18 cellular contexts compared by ENCODE assay signal in genomic region chr10:51368943-51369342, GRCh38.
DNase-seq lines count a peak whose midpoint lies in the region; ATAC-seq, FAIRE-seq and TF ChIP-seq lines count a peak whose summit lies in the region.
"Had no signal": no experiment of that assay in that cellular context is flagged by ENCODE, and none has a peak within 500 bp of the region (broad histone marks: within the 10 kb centered on the region; RNA-seq: fewer than 3 reads in every experiment).

No MANE protein-coding gene starts in this region.

- no peak for TF ChIP-seq RAD21 in HepG2 (CRISPR knock-in tag; IDR thresholded peaks at IDR 0.05)

- TF ChIP-seq POLR2A in HepG2 (IDR thresholded peaks at IDR 0.05; ENCODE audit: insufficient read depth in 1 of 2, low read depth in 2 of 2, low read length in 2 of 2), result no peak
- TF ChIP-seq POLR2A in right lobe of liver (IDR thresholded peaks at IDR 0.05), result no peak
- no peak for TF ChIP-seq POLR2A in NB4 (IDR thresholded peaks at IDR 0.05; ENCODE audit: extremely low read depth, insufficient read length)
- no peak for TF ChIP-seq POLR2A in esophagus squamous epithelium (IDR thresholded peaks at IDR 0.05)

- in situ Hi-C loops in HepG2 (cut with HindIII; ENCODE audit: extremely low pct_ligation_motif_present, low pct_unique_long_range_greater_than_20kb), result no loop called here

- H3K9me3 ChIP-seq in HepG2 (ENCODE audit: low read length), result no peaks in the 10 kb centered on the region
- no peaks in the 10 kb centered on the region for H3K9me3 ChIP-seq in right lobe of liver
- H3K9me3 ChIP-seq in esophagus squamous epithelium, result no peaks in the 10 kb centered on the region
- H3K9me3 ChIP-seq: lower lobe of right lung had no signal

- H3K4me1 ChIP-seq in HepG2 (ENCODE audit: insufficient read depth, low read length) (no peaks in the 10 kb centered on the region), right lobe of liver (no peaks in the 10 kb centered on the region), esophagus squamous epithelium (no peaks in the 10 kb centered on the region)
- H3K4me1 ChIP-seq: lower lobe of right lung had no signal

- H3K4me1 Mint-ChIP-seq in endothelial cell (ENCODE audit: unreplicated experiment), result no peaks in the 10 kb centered on the region
- no peaks in the 10 kb centered on the region for H3K4me1 Mint-ChIP-seq in activated naive CD4-positive, alpha-beta T cell treated with anti-CD3 and anti-CD28 coated beads, Interleukin-2, amount 10 ng/mL, durations not matched to agents 7 days and 5 days

- no peak overlapping the region for H3K27ac Mint-ChIP-seq in endothelial cell (ENCODE audit: unreplicated experiment)
- H3K27ac Mint-ChIP-seq in activated naive CD4-positive, alpha-beta T cell treated with anti-CD3 and anti-CD28 coated beads, Interleukin-2, amount 10 ng/mL, durations not matched to agents 7 days and 5 days, result no peak overlapping the region
- H3K27ac Mint-ChIP-seq: nephron progenitor cell had no signal

- TF ChIP-seq CTCF in HepG2 (CRISPR knock-in tag; IDR thresholded peaks at IDR 0.05), result peak; percentile 34
- TF ChIP-seq CTCF in right lobe of liver (IDR thresholded peaks at IDR 0.05), result no peak
- TF ChIP-seq CTCF in NB4 (IDR thresholded peaks at IDR 0.05; ENCODE audit: low read depth, low read length), result peak; percentile 22
- TF ChIP-seq CTCF in endothelial cell (IDR thresholded peaks at IDR 0.05; ENCODE audit: unreplicated experiment), result peak; percentile 60
- TF ChIP-seq CTCF in esophagus squamous epithelium (IDR thresholded peaks at IDR 0.05), result peak in 1 of 6 experiments; percentile 27

- intact Hi-C loops in HepG2 (cut with micrococcal nuclease; ENCODE audit: unreplicated experiment) (no loop called here), right lobe of liver (cut with DNase I) (no loop called here), esophagus squamous epithelium (cut with DNase I) (no loop called here)

- no peaks in the 10 kb centered on the region for H3K79me2 ChIP-seq in HepG2 (ENCODE audit: insufficient read depth, low read length)

- no peak overlapping the region for H3K27ac ChIP-seq in HepG2 (ENCODE audit: extremely low read length, insufficient read depth, low read length)
- no peak overlapping the region for H3K27ac ChIP-seq in right lobe of liver
- H3K27ac ChIP-seq in esophagus squamous epithelium, result no peak overlapping the region
- H3K27ac ChIP-seq: brain microvascular endothelial cell, lower lobe of right lung had no signal

- POLR2A ChIA-PET in HepG2 (lab: Yijun Ruan, JAX), result no interaction called here

- 4% methylated on average over 5 of the region's 5 CpGs for WGBS in HepG2 (ENCODE audit: low lambda C conversion rate)
- WGBS in right lobe of liver (ENCODE audit: insufficient coverage, low coverage, low lambda C conversion rate, missing lambda C conversion rate), result 69% methylated on average over 5 of the region's 5 CpGs
- WGBS in esophagus squamous epithelium, 2 donors, result 71 to 83% methylated on average over 5 of the region's 5 CpGs

- H3K27me3 Mint-ChIP-seq in endothelial cell (ENCODE audit: unreplicated experiment), result no peaks in the 10 kb centered on the region
- no peaks in the 10 kb centered on the region for H3K27me3 Mint-ChIP-seq in activated naive CD4-positive, alpha-beta T cell treated with anti-CD3 and anti-CD28 coated beads, Interleukin-2, amount 10 ng/mL, durations not matched to agents 7 days and 5 days

- no peaks in the 10 kb centered on the region for H4K20me1 ChIP-seq in HepG2 (ENCODE audit: insufficient read depth, low read length)

- H2AFZ ChIP-seq in HepG2 (ENCODE audit: low read length), result no peak overlapping the region

- H3K4me3 ChIP-seq in HepG2 (replicated peaks in 1 of 3; ENCODE audit: insufficient read depth in 1 of 3, low read depth in 2 of 3, low read length in 3 of 3), result no peak overlapping the region
- H3K4me3 ChIP-seq in right lobe of liver, result no peak overlapping the region
- no peak overlapping the region for H3K4me3 ChIP-seq in NB4 (ENCODE audit: low read depth, low read length)
- H3K4me3 ChIP-seq in esophagus squamous epithelium, result no peak overlapping the region
- H3K4me3 ChIP-seq: lower lobe of right lung had no signal

- ATAC-seq in HepG2 (no peak), right lobe of liver (no peak)
- ATAC-seq: activated CD4-positive, CD25-positive, alpha-beta regulatory T cell treated with anti-CD3 and anti-CD28 coated beads, Interleukin-2, amount 50 U/mL, for 24 hours; lower lobe of right lung had no signal

- DNase-seq in HepG2 (ENCODE audit: low spot score) (no peak), right lobe of liver (no peak), NB4 (ENCODE audit: low read depth) (no peak), endothelial cell (ENCODE audit: low spot score) (peak; percentile 5), GM19238 (ENCODE audit: insufficient read length, low spot score) (no peak), esophagus squamous epithelium (lab: John Stamatoyannopoulos, UW) (no peak), AML-193 (lab: John Stamatoyannopoulos, UW) (no peak)
- no peak for DNase-seq in activated naive CD4-positive, alpha-beta T cell treated with anti-CD3 and anti-CD28 coated beads, Interleukin-2, amount 10 ng/mL, durations not matched to agents 7 days and 5 days
- DNase-seq: activated naive CD4-positive, alpha-beta T cell treated with Interleukin-2 at 50 U/mL for 16 hours; brain microvascular endothelial cell; lower lobe of right lung; NCI-H146; NCI-H446; nephron progenitor cell; stimulated activated CD4-positive, alpha-beta T cell treated with anti-CD3 and anti-CD28 coated beads, Interleukin-1b, Interleukin-23, amount 100 ng/mL, for 48 hours had no signal

- no peak for TF ChIP-seq EP300 in HepG2 (IDR thresholded peaks at IDR 0.05; ENCODE audit: low read depth in 2 of 2, low read length in 2 of 2)
- no peak for TF ChIP-seq EP300 in HepG2 (CRISPR knock-in tag; IDR thresholded peaks at IDR 0.05; ENCODE audit: borderline replicate concordance)

- CTCF ChIA-PET in HepG2 (lab: Yijun Ruan, JAX; ENCODE audit: low intra/inter-chr PET ratio, low total read pairs), result no interaction called here
- CTCF ChIA-PET in activated naive CD4-positive, alpha-beta T cell treated with anti-CD3 and anti-CD28 coated beads, Interleukin-2, amount 10 ng/mL, durations not matched to agents 7 days and 5 days (lab: Charles Lee), result interaction anchor here (1.3 kb wide), 1 partner anchor 21 kb away, joined by 4 read pairs; no protein-coding TSS in a partner anchor

- no peaks in the 10 kb centered on the region for H3K36me3 Mint-ChIP-seq in endothelial cell (ENCODE audit: low read depth, unreplicated experiment)
- no peaks in the 10 kb centered on the region for H3K36me3 Mint-ChIP-seq in activated naive CD4-positive, alpha-beta T cell treated with anti-CD3 and anti-CD28 coated beads, Interleukin-2, amount 10 ng/mL, durations not matched to agents 7 days and 5 days

- BruUV-seq in HepG2 (replicated peaks; lab: Mats Ljungman, UMichigan), result no TSS peak

- H3K27me3 ChIP-seq in HepG2 (ENCODE audit: control insufficient read depth in 1 of 2, insufficient read depth in 2 of 2, low read length in 2 of 2) (no peaks in the 10 kb centered on the region), right lobe of liver (no peaks in the 10 kb centered on the region), esophagus squamous epithelium (no peaks in the 10 kb centered on the region)
- H3K27me3 ChIP-seq: brain microvascular endothelial cell had no signal

- no peak overlapping the region for H3K4me3 Mint-ChIP-seq in endothelial cell (ENCODE audit: unreplicated experiment)
- H3K4me3 Mint-ChIP-seq in activated naive CD4-positive, alpha-beta T cell treated with anti-CD3 and anti-CD28 coated beads, Interleukin-2, amount 10 ng/mL, durations not matched to agents 7 days and 5 days, result no peak overlapping the region
- H3K4me3 Mint-ChIP-seq: nephron progenitor cell had no signal

- H3K9me3 Mint-ChIP-seq in endothelial cell (ENCODE audit: unreplicated experiment), result no peaks in the 10 kb centered on the region
- H3K9me3 Mint-ChIP-seq in activated naive CD4-positive, alpha-beta T cell treated with anti-CD3 and anti-CD28 coated beads, Interleukin-2, amount 10 ng/mL, durations not matched to agents 7 days and 5 days, result no peaks in the 10 kb centered on the region
- H3K9me3 Mint-ChIP-seq: nephron progenitor cell had no signal

- no peak overlapping the region for H3K9ac ChIP-seq in HepG2 (ENCODE audit: insufficient read depth, low read depth, low read length)

- no peaks in the 10 kb centered on the region for H3K36me3 ChIP-seq in HepG2 (replicated peaks in 1 of 2; ENCODE audit: control insufficient read depth in 1 of 2, insufficient read depth in 2 of 2, low read length in 2 of 2)
- H3K36me3 ChIP-seq in right lobe of liver, result no peaks in the 10 kb centered on the region
- no peaks in the 10 kb centered on the region for H3K36me3 ChIP-seq in esophagus squamous epithelium
- H3K36me3 ChIP-seq: brain microvascular endothelial cell, lower lobe of right lung had no signal

- FAIRE-seq in HepG2 (lab: Jason Lieb, UNC), result no peak
- FAIRE-seq: frontal cortex, RCC 7860 had no signal

- no peak overlapping the region for H3K4me2 ChIP-seq in HepG2 (ENCODE audit: low read depth, low read length)

TF ChIP-seq in HepG2, 621 proteins besides CTCF, POLR2A, EP300 and RAD21:
- TF ChIP-seq ZNF709 (CRISPR knock-in tag; IDR thresholded peaks at IDR 0.05) (no peak), TEAD3 (CRISPR knock-in tag; optimal IDR thresholded peaks at IDR 0.05; ENCODE audit: borderline replicate concordance) (peak; percentile 47)

Comparison
In these comparisons a context has a peak if more than half of its experiments do, and no peak if none do; other contexts are left out.
1. CTCF ChIP-seq: peak in HepG2 (single experiment), NB4 (single experiment) and endothelial cell (single experiment); none in right lobe of liver (0 of 4).